In the genomic region with DNA sequence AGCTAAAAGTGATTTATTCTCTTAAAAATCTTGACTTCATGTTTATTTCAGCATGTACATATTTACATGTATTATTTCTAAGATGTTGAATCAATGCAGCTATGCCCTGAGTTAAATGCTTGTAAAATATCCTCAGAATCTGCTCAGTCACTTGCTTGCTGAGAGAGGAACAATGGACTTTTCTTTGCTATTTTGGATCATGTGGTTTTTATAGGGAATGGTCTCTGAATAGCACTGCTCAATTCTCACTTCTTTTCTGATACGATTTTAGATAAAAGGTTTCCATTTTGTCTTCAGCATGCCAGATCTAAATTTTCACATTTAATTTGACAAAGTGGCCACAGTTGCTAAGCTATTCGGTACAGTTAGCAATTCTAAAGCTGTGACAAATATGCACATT, we compare ENCODE assay signal across 30 cellular contexts.
"Had no signal": no experiment of that assay in that cellular context is flagged by ENCODE, and none has a peak within 500 bp of the region (broad histone marks: within the 10 kb centered on the region; RNA-seq: fewer than 3 reads in every experiment).

No MANE protein-coding gene starts in this region.

- H2AFZ ChIP-seq: PC-9 had no signal

- H3K27me3 ChIP-seq: cardiac muscle cell had no signal

- H3K9ac ChIP-seq: KMS-11 had no signal

- H3K4me3 ChIP-seq: cardiac muscle cell, PC-9 had no signal

- H3K36me3 ChIP-seq: cardiac muscle cell, WERI-Rb-1 had no signal

- DNase-seq: activated CD4-positive, alpha-beta memory T cell treated with anti-CD3 and anti-CD28 coated beads, Interleukin-2, amount 10 ng/mL, durations not matched to agents 7 days and 5 days; activated CD4-positive, alpha-beta T cell treated with anti-CD3 and anti-CD28 coated beads for 1 hour; activated CD4-positive, alpha-beta T cell treated with anti-CD3 and anti-CD28 coated beads for 48 hours; activated CD4-positive, CD25-positive, alpha-beta regulatory T cell; activated CD8-positive, alpha-beta memory T cell treated with anti-CD3 and anti-CD28 coated beads for 24 hours; activated CD8-positive, alpha-beta memory T cell treated with anti-CD3 and anti-CD28 coated beads, Interleukin-2, amount 10 ng/mL, durations not matched to agents 7 days and 5 days; activated CD8-positive, alpha-beta memory T cell treated with anti-CD3 and anti-CD28 coated beads, Interleukin-2, amount 50 U/mL, for 48 hours; activated effector memory CD4-positive, alpha-beta T cell treated with anti-CD3 and anti-CD28 coated beads, Interleukin-2, amount 50 U/mL, for 16 hours; activated naive CD4-positive, alpha-beta T cell; activated naive CD4-positive, alpha-beta T cell treated with anti-CD3 and anti-CD28 coated beads, Interleukin-2, amount 50 U/mL, for 16 hours; activated naive CD8-positive, alpha-beta T cell treated with anti-CD3 and anti-CD28 coated beads for 36 hours; activated T-cell treated with anti-CD3 and anti-CD28 coated beads, Interleukin-2, amount 50 U/mL, for 48 hours; amniotic stem cell; aorta; NCI-H1105 treated with DMSO at 0.1 percent for 48 hours; NCI-H1436; NCI-H1694; NCI-H1930; NCI-H2081 treated with DMSO at 0.1 percent for 48 hours; NCI-H226; NCI-H446 treated with DMSO at 0.1 percent for 48 hours; NCI-H524; NCI-H69; PC-9; SIG-M5; T1000; WERI-Rb-1 had no signal

- H3K27ac ChIP-seq: cardiac muscle cell, KMS-11, PC-9, RWPE1, WERI-Rb-1 had no signal
